ENCODE assay signal across 15 cellular contexts in the genomic region with DNA sequence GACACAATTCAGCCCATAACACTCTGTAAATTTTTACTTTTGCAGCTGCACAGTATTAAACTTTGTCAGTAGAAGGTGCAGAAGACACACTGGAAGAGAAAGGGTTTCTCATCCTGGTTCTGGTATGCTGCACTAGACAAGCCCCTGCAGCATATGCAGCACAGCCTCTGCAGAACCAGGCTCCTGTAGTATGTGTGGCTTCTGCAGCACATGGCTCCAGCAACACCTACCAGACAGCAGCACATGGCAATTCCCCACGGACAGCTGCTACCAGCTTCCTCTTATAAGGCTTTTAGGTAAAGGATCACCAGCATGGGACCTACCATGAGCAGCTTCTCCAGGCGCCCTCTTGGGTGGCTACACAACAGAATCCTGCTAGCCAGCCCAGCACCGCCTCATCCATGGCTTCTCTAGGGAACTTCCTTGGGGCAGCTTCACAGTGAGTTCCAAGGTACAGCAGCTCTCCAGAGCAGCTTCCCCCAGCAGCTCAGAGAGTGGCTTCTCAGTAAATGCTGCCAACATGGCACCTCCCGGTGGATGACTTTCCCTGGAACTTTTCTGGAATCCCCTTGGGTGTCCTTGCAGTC.
"Had no signal": no experiment of that assay in that cellular context is flagged by ENCODE, and none has a peak within 500 bp of the region (broad histone marks: within the 10 kb centered on the region; RNA-seq: fewer than 3 reads in every experiment).

No MANE protein-coding gene starts in this region.

- H3K4me3 Mint-ChIP-seq: activated naive CD4-positive, alpha-beta T cell treated with anti-CD3 and anti-CD28 coated beads for 36 hours; activated naive CD8-positive, alpha-beta T cell treated with anti-CD3 and anti-CD28 coated beads, Interleukin-2, amount 50 U/mL, for 24 hours; dendritic cell treated with granulocyte-macrophage colony-stimulating factor and Interleukin-4, amounts not matched to agents 40 ng/mL and 50 ng/mL, for 4 days; effector memory CD8-positive, alpha-beta T cell; immature natural killer cell; mesothelial cell of epicardium had no signal

- DNase-seq: activated CD4-positive, alpha-beta T cell treated with anti-CD3 and anti-CD28 coated beads for 1 hour; activated CD4-positive, alpha-beta T cell treated with anti-CD3 and anti-CD28 coated beads, Interleukin-2, amount 50 U/mL, for 4 hours; activated naive CD4-positive, alpha-beta T cell treated with anti-CD3 and anti-CD28 coated beads for 36 hours; activated naive CD8-positive, alpha-beta T cell treated with anti-CD3 and anti-CD28 coated beads, Interleukin-2, amount 50 U/mL, for 24 hours; activated T-cell treated with anti-CD3 and anti-CD28 coated beads for 4 hours; effector memory CD8-positive, alpha-beta T cell; heart left ventricle; immature natural killer cell; left colon; ovary; stimulated activated CD4-positive, alpha-beta T cell treated with anti-CD3 and anti-CD28 coated beads, Interleukin-2, amount 100 ng/mL, for 48 hours; stimulated activated naive CD4-positive, alpha-beta T cell; tibial artery had no signal

- H3K27me3 Mint-ChIP-seq: activated naive CD8-positive, alpha-beta T cell treated with anti-CD3 and anti-CD28 coated beads, Interleukin-2, amount 50 U/mL, for 24 hours; dendritic cell treated with granulocyte-macrophage colony-stimulating factor and Interleukin-4, amounts not matched to agents 40 ng/mL and 50 ng/mL, for 4 days; effector memory CD8-positive, alpha-beta T cell had no signal

- H3K36me3 Mint-ChIP-seq: immature natural killer cell, mesothelial cell of epicardium had no signal

- H3K27ac Mint-ChIP-seq: activated naive CD4-positive, alpha-beta T cell treated with anti-CD3 and anti-CD28 coated beads for 36 hours; activated naive CD8-positive, alpha-beta T cell treated with anti-CD3 and anti-CD28 coated beads, Interleukin-2, amount 50 U/mL, for 24 hours; dendritic cell treated with granulocyte-macrophage colony-stimulating factor and Interleukin-4, amounts not matched to agents 40 ng/mL and 50 ng/mL, for 4 days; effector memory CD8-positive, alpha-beta T cell; immature natural killer cell; mesothelial cell of epicardium had no signal

- H3K9me3 Mint-ChIP-seq: activated naive CD4-positive, alpha-beta T cell treated with anti-CD3 and anti-CD28 coated beads for 36 hours; mesothelial cell of epicardium had no signal

- H3K4me1 Mint-ChIP-seq: activated naive CD8-positive, alpha-beta T cell treated with anti-CD3 and anti-CD28 coated beads, Interleukin-2, amount 50 U/mL, for 24 hours; immature natural killer cell had no signal

- ATAC-seq: activated naive CD8-positive, alpha-beta T cell treated with anti-CD3 and anti-CD28 coated beads, Interleukin-2, amount 50 U/mL, for 24 hours; effector memory CD8-positive, alpha-beta T cell; heart left ventricle; left colon had no signal
